Comparison of ENCODE assay signal across 8 cellular contexts in genomic region chr1:10429868-10430215, GRCh38. TPM values are rescaled to one million over a fixed set of nuclear protein-coding genes. Genes with fewer than 3 reads are reported as not detected.
DNase-seq lines count a peak whose midpoint lies in the region; ATAC-seq, FAIRE-seq and TF ChIP-seq lines count a peak whose summit lies in the region.

No MANE protein-coding gene starts in this region.

- DNase-seq in GM12891 (ENCODE audit: insufficient read length, low spot score) (no peak), left colon (peak in 1 of 2 donors; percentile 38), substantia nigra (lab: John Stamatoyannopoulos, UW) (peak in 1 of 49 donors; percentile 42), NCI-H524 treated with DMSO at 0.1 percent for 48 hours (lab: John Stamatoyannopoulos, UW) (no peak), OCI-M2 (lab: John Stamatoyannopoulos, UW; ENCODE audit: unreplicated experiment) (no peak)
- no peak for DNase-seq in activated naive CD8-positive, alpha-beta T cell treated with anti-CD3 and anti-CD28 coated beads, Interleukin-2, amount 10 ng/mL, durations not matched to agents 7 days and 5 days

- POLR2A ChIA-PET in activated naive CD8-positive, alpha-beta T cell treated with anti-CD3 and anti-CD28 coated beads, Interleukin-2, amount 10 ng/mL, durations not matched to agents 7 days and 5 days (lab: Charles Lee) = interaction anchor here (0.5 to 3.1 kb wide), 7 partner anchors 13 to 557 kb away, joined by 3 to 24 read pairs (median 4); partner anchors contain the start of genes KIF1B and PGD

- H3K4me3 Mint-ChIP-seq in activated naive CD8-positive, alpha-beta T cell treated with anti-CD3 and anti-CD28 coated beads, Interleukin-2, amount 10 ng/mL, durations not matched to agents 7 days and 5 days = peak overlapping the region; percentile 92

- H3K9me3 Mint-ChIP-seq in activated naive CD8-positive, alpha-beta T cell treated with anti-CD3 and anti-CD28 coated beads, Interleukin-2, amount 10 ng/mL, durations not matched to agents 7 days and 5 days = no peaks in the 10 kb centered on the region

- H3K4me1 Mint-ChIP-seq in activated naive CD8-positive, alpha-beta T cell treated with anti-CD3 and anti-CD28 coated beads, Interleukin-2, amount 10 ng/mL, durations not matched to agents 7 days and 5 days = peaks cover 19% of the 10 kb centered on the region

- no peaks in the 10 kb centered on the region for H3K36me3 Mint-ChIP-seq in activated naive CD8-positive, alpha-beta T cell treated with anti-CD3 and anti-CD28 coated beads, Interleukin-2, amount 10 ng/mL, durations not matched to agents 7 days and 5 days

- H3K27me3 Mint-ChIP-seq in activated naive CD8-positive, alpha-beta T cell treated with anti-CD3 and anti-CD28 coated beads, Interleukin-2, amount 10 ng/mL, durations not matched to agents 7 days and 5 days = no peaks in the 10 kb centered on the region

- no peak for FAIRE-seq in GM12891 (lab: Jason Lieb, UNC)

- ATAC-seq in HG03025 (IDR thresholded peaks at IDR 0.05; ENCODE audit: low FRiP score, unreplicated experiment) = peak; percentile 4
- peak; percentile 5 for ATAC-seq in activated naive CD8-positive, alpha-beta T cell treated with anti-CD3 and anti-CD28 coated beads, Interleukin-2, amount 10 ng/mL, durations not matched to agents 7 days and 5 days (ENCODE audit: low read depth)
- peak; percentile 15 for ATAC-seq in left colon
- no peak for ATAC-seq in GM18517 (IDR thresholded peaks at IDR 0.05; ENCODE audit: unreplicated experiment)

- no peak for TF ChIP-seq POLR2A in GM12891 (IDR thresholded peaks at IDR 0.05; ENCODE audit: low read depth, low read length)

- H3K27ac Mint-ChIP-seq in activated naive CD8-positive, alpha-beta T cell treated with anti-CD3 and anti-CD28 coated beads, Interleukin-2, amount 10 ng/mL, durations not matched to agents 7 days and 5 days = peak overlapping the region; percentile 91

- intact Hi-C loops in left colon (cut with DNase I, micrococcal nuclease) = loop anchor here in 1 of 2 donors (5.0 to 10.0 kb wide), 2 partner anchors 53 to 65 kb away; no protein-coding TSS in a partner anchor

- peak overlapping the region; percentile 56 for H3K27ac ChIP-seq in substantia nigra (ENCODE audit: low read depth, low read length, poor library complexity, severe bottlenecking)

TF ChIP-seq in GM12891, 5 proteins besides CTCF, POLR2A, EP300 and RAD21:
- TF ChIP-seq TAF1 (IDR thresholded peaks at IDR 0.05; ENCODE audit: low read depth, low read length) (no peak), SPI1 (IDR thresholded peaks at IDR 0.05; ENCODE audit: low read depth, low read length) (peak; percentile 33; the same call in 1 of the 2 replicates), POLR2AphosphoS5 (IDR thresholded peaks at IDR 0.05; ENCODE audit: low read depth, low read length) (peak; percentile 42; the same call in 1 of the 2 replicates), PAX5 (IDR thresholded peaks at IDR 0.05; ENCODE audit: insufficient read depth, low read length, severe bottlenecking) (no peak), POU2F2 (IDR thresholded peaks at IDR 0.05; ENCODE audit: low read depth, low read length) (no peak)

RNA-seq across cellular contexts. Expression of gene CENPS, which starts 0.4 kb away (rescaled TPM):
- 14.6 TPM for polyA plus RNA-seq in GM12891 (2012; ENCODE audit: low read depth, missing spikeins)
- total RNA-seq in activated naive CD8-positive, alpha-beta T cell treated with anti-CD3 and anti-CD28 coated beads, Interleukin-2, amount 10 ng/mL, durations not matched to agents 7 days and 5 days = 10 to 100 TPM; 10.0 to 11.5 TPM
- total RNA-seq in left colon = 10 to 100 TPM; 11.8 to 11.9 TPM

RNA-seq across cellular contexts. Expression of gene CORT, which starts 20.0 kb away (rescaled TPM):
- polyA plus RNA-seq in GM12891 (2012; ENCODE audit: low read depth, missing spikeins) = 0.32 TPM
- total RNA-seq in activated naive CD8-positive, alpha-beta T cell treated with anti-CD3 and anti-CD28 coated beads, Interleukin-2, amount 10 ng/mL, durations not matched to agents 7 days and 5 days = under 1 TPM; 0.31 to 0.39 TPM
- under 1 TPM; 0.34 to 0.52 TPM for total RNA-seq in left colon

RNA-seq across cellular contexts. Expression of gene PGD, which starts 31.0 kb away (rescaled TPM):
- polyA plus RNA-seq in GM12891 (2012; ENCODE audit: low read depth, missing spikeins) = 118 TPM
- total RNA-seq in activated naive CD8-positive, alpha-beta T cell treated with anti-CD3 and anti-CD28 coated beads, Interleukin-2, amount 10 ng/mL, durations not matched to agents 7 days and 5 days = 10 to 100 TPM; 67.1 to 67.3 TPM
- total RNA-seq in left colon = 100 to 1,000 TPM in 1 of 2 donors, 10 to 100 TPM in 1; 68.0 to 105 TPM

RNA-seq across cellular contexts. Expression of gene DFFA, which starts 42.5 kb away (rescaled TPM):
- 24.8 TPM for polyA plus RNA-seq in GM12891 (2012; ENCODE audit: low read depth, missing spikeins)
- total RNA-seq in activated naive CD8-positive, alpha-beta T cell treated with anti-CD3 and anti-CD28 coated beads, Interleukin-2, amount 10 ng/mL, durations not matched to agents 7 days and 5 days = 10 to 100 TPM; 31.9 to 33.2 TPM
- total RNA-seq in left colon = 10 to 100 TPM; 22.6 to 26.8 TPM

RNA-seq across cellular contexts. Expression of gene PEX14, which starts 44.9 kb away (rescaled TPM):
- polyA plus RNA-seq in GM12891 (2012; ENCODE audit: low read depth, missing spikeins) = 12.8 TPM
- 10 to 100 TPM; 21.6 to 25.2 TPM for total RNA-seq in activated naive CD8-positive, alpha-beta T cell treated with anti-CD3 and anti-CD28 coated beads, Interleukin-2, amount 10 ng/mL, durations not matched to agents 7 days and 5 days
- 10 to 100 TPM; 19.7 to 21.5 TPM for total RNA-seq in left colon
